ENCODE assay signal across 24 cellular contexts in the genomic region with DNA sequence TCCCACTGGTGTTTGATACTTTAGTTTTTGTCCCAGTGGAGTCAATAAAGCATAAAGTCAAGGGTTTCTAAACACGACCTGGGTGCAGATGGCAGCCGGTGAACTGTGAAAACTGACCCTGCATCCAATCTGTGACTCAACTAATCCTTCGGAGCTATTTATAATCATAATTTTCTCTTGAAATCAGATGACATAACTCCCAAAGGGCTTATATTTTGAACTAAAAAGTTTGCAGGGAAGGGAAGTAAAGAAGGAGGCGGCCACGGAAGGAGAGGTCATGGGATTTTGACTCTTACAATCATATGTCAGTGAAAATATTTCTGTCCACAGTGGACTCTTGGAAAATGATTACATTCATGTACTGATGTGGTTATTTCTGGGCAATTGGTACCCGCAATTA.
A peak's percentile ranks its signal among the peaks of the same experiment; 100 is the strongest.
DNase-seq lines count a peak whose midpoint lies in the region; TF ChIP-seq lines count a peak whose summit lies in the region.
"Had no signal": no experiment of that assay in that cellular context is flagged by ENCODE, and none has a peak within 500 bp of the region (broad histone marks: within the 10 kb centered on the region; RNA-seq: fewer than 3 reads in every experiment).

No MANE protein-coding gene starts in this region.

- H3K4me3 Mint-ChIP-seq in type B pancreatic cell (no peak overlapping the region), osteocyte (ENCODE audit: unreplicated experiment) (no peak overlapping the region)
- H3K4me3 Mint-ChIP-seq: activated CD8-positive, alpha-beta T cell treated with anti-CD3 and anti-CD28 coated beads, Interleukin-2, amount 10 ng/mL, durations not matched to agents 7 days and 5 days; brain; stimulated activated memory B cell treated with anti-CD40 and anti-IgM and Interleukin-4, amounts not matched to agents 10 μg/mL and 1 μg/mL and 100 μg/mL, for 72 hours had no signal

- H3K4me1 Mint-ChIP-seq in type B pancreatic cell (ENCODE audit: unreplicated experiment) (no peaks in the 10 kb centered on the region), osteocyte (ENCODE audit: unreplicated experiment) (peaks cover 7% of the 10 kb centered on the region)
- H3K4me1 Mint-ChIP-seq: stimulated activated memory B cell treated with anti-CD40 and anti-IgM and Interleukin-4, amounts not matched to agents 10 μg/mL and 1 μg/mL and 100 μg/mL, for 72 hours had no signal

- H4K20me1 ChIP-seq in BLaER1 (no peaks in the 10 kb centered on the region), DOHH2 (ENCODE audit: control insufficient read depth, insufficient read depth, low read depth, low read length) (no peaks in the 10 kb centered on the region)

- no peaks in the 10 kb centered on the region for H3K9me3 ChIP-seq in BLaER1
- H3K9me3 ChIP-seq in DOHH2 (ENCODE audit: control insufficient read depth, insufficient read depth, low read length) = no peaks in the 10 kb centered on the region
- H3K9me3 ChIP-seq: Peyer's patch, psoas muscle, SJSA1, suprapubic skin had no signal

- no peak overlapping the region for H3K9ac ChIP-seq in BLaER1

- H3K9me3 Mint-ChIP-seq in type B pancreatic cell (no peaks in the 10 kb centered on the region), osteocyte (ENCODE audit: unreplicated experiment) (peaks cover 22% of the 10 kb centered on the region)
- H3K9me3 Mint-ChIP-seq: brain had no signal

- H3K36me3 Mint-ChIP-seq in type B pancreatic cell (no peaks in the 10 kb centered on the region), osteocyte (ENCODE audit: unreplicated experiment) (no peaks in the 10 kb centered on the region)
- H3K36me3 Mint-ChIP-seq: stimulated activated memory B cell treated with anti-CD40 and anti-IgM and Interleukin-4, amounts not matched to agents 10 μg/mL and 1 μg/mL and 100 μg/mL, for 72 hours had no signal

- no peaks in the 10 kb centered on the region for H3F3A ChIP-seq in DOHH2 (ENCODE audit: control insufficient read depth, insufficient read depth)

- H3K36me3 ChIP-seq in BLaER1 = no peaks in the 10 kb centered on the region
- H3K36me3 ChIP-seq in DOHH2 (ENCODE audit: control insufficient read depth, low read length) = no peaks in the 10 kb centered on the region
- H3K36me3 ChIP-seq: Peyer's patch, SJSA1, suprapubic skin had no signal

- H3K4me1 ChIP-seq in BLaER1 (peaks cover 26% of the 10 kb centered on the region), DOHH2 (ENCODE audit: control insufficient read depth, low read length) (peaks cover 14% of the 10 kb centered on the region)
- H3K4me1 ChIP-seq: foreskin keratinocyte, Peyer's patch, psoas muscle, SJSA1, suprapubic skin had no signal

- H3K27ac ChIP-seq in BLaER1 (peak overlapping the region; percentile 49; the same call in 1 of the 2 replicates), DOHH2 (ENCODE audit: low read depth, low read length) (no peak overlapping the region)
- H3K27ac ChIP-seq: foreskin keratinocyte, Peyer's patch, psoas muscle, SJSA1, suprapubic skin had no signal

- no peaks in the 10 kb centered on the region for H3K79me2 ChIP-seq in DOHH2 (ENCODE audit: control insufficient read depth, low read length)

- H3K27me3 Mint-ChIP-seq in type B pancreatic cell (no peaks in the 10 kb centered on the region), osteocyte (ENCODE audit: unreplicated experiment) (no peaks in the 10 kb centered on the region)
- H3K27me3 Mint-ChIP-seq: brain; stimulated activated memory B cell treated with anti-CD40 and anti-IgM and Interleukin-4, amounts not matched to agents 10 μg/mL and 1 μg/mL and 100 μg/mL, for 72 hours had no signal

- H3K27ac Mint-ChIP-seq in type B pancreatic cell (no peak overlapping the region), osteocyte (ENCODE audit: unreplicated experiment) (no peak overlapping the region)
- H3K27ac Mint-ChIP-seq: activated CD8-positive, alpha-beta T cell treated with anti-CD3 and anti-CD28 coated beads, Interleukin-2, amount 10 ng/mL, durations not matched to agents 7 days and 5 days; brain; stimulated activated memory B cell treated with anti-CD40 and anti-IgM and Interleukin-4, amounts not matched to agents 10 μg/mL and 1 μg/mL and 100 μg/mL, for 72 hours had no signal

- TF ChIP-seq CTCF in DOHH2 (IDR thresholded peaks at IDR 0.05; ENCODE audit: low read depth, low read length, poor library complexity, severe bottlenecking) = no peak
- TF ChIP-seq CTCF in type B pancreatic cell (conservative IDR thresholded peaks at IDR 0.05) = no peak
- no peak for TF ChIP-seq CTCF in osteocyte (IDR thresholded peaks at IDR 0.05)

- no peaks in the 10 kb centered on the region for H3K9me2 ChIP-seq in DOHH2 (replicated peaks; ENCODE audit: control insufficient read depth, low read length)

- H3K4me3 ChIP-seq in BLaER1 (no peak overlapping the region), DOHH2 (ENCODE audit: low read length) (no peak overlapping the region)
- H3K4me3 ChIP-seq: lung, Peyer's patch, psoas muscle, SJSA1, smooth muscle cell, suprapubic skin had no signal

- peak overlapping the region; percentile 70 for H3K4me2 ChIP-seq in BLaER1
- H3K4me2 ChIP-seq in DOHH2 (ENCODE audit: low read length) = peak overlapping the region; percentile 40
- H3K4me2 ChIP-seq: smooth muscle cell had no signal

- H3K27me3 ChIP-seq in BLaER1 (no peaks in the 10 kb centered on the region), DOHH2 (ENCODE audit: control insufficient read depth, low read length) (no peaks in the 10 kb centered on the region)
- H3K27me3 ChIP-seq: foreskin keratinocyte, Peyer's patch, SJSA1, suprapubic skin had no signal

- DNase-seq in NCI-H524 (lab: John Stamatoyannopoulos, UW) = peak; percentile 50 to 86
- DNase-seq in myocyte (ENCODE audit: low read depth) = peak; percentile 46
- no peak for DNase-seq in cerebellar cortex (ENCODE audit: low spot score)
- no peak for DNase-seq in type B pancreatic cell (ENCODE audit: extremely low spot score, unreplicated experiment)
- no peak for DNase-seq in HuH-7.5 (ENCODE audit: low spot score)
- no peak for DNase-seq in osteocyte (ENCODE audit: extremely low spot score, unreplicated experiment)
- DNase-seq: activated CD4-positive, CD25-positive, alpha-beta regulatory T cell treated with anti-CD3 and anti-CD28 coated beads, Interleukin-2, amount 50 U/mL, for 72 hours; activated CD8-positive, alpha-beta T cell treated with anti-CD3 and anti-CD28 coated beads, Interleukin-2, amount 10 ng/mL, durations not matched to agents 7 days and 5 days; effector CD8-positive, alpha-beta T cell; foreskin keratinocyte; islet precursor cell; NCI-H1417; NCI-H526; Peyer's patch; psoas muscle; stimulated activated CD4-positive, alpha-beta T cell treated with anti-CD3 and anti-CD28 coated beads, Interleukin-2, amount 100 ng/mL, for 48 hours had no signal

Comparison
In these comparisons a context has a peak if more than half of its experiments do, and no peak if none do; other contexts are left out.
1. DNase-seq: peak in NCI-H524 (2 of 2) and myocyte (single experiment); none in cerebellar cortex (single experiment), type B pancreatic cell (single experiment), HuH-7.5 (single experiment) and osteocyte (single experiment).